ENCODE assay signal across 1 cellular context in genomic region chr2:70647873-70648481, GRCh38.
A peak's percentile ranks its signal among the peaks of the same experiment; 100 is the strongest.
TF ChIP-seq lines count a peak whose summit lies in the region.

No MANE protein-coding gene starts in this region.

TF ChIP-seq in K562, 482 proteins besides CTCF, POLR2A, EP300 and RAD21 (continued from another document):
- TF ChIP-seq DEAF1 (CRISPR knock-in tag; IDR thresholded peaks at IDR 0.05) = peak; percentile 79
- 0 out of 2 replicates have a peak, but pooled peaks have one; percentile 13 for TF ChIP-seq ETV1 (tag; conservative IDR thresholded peaks at IDR 0.05; ENCODE audit: low read depth)
- TF ChIP-seq, protein P1, sequence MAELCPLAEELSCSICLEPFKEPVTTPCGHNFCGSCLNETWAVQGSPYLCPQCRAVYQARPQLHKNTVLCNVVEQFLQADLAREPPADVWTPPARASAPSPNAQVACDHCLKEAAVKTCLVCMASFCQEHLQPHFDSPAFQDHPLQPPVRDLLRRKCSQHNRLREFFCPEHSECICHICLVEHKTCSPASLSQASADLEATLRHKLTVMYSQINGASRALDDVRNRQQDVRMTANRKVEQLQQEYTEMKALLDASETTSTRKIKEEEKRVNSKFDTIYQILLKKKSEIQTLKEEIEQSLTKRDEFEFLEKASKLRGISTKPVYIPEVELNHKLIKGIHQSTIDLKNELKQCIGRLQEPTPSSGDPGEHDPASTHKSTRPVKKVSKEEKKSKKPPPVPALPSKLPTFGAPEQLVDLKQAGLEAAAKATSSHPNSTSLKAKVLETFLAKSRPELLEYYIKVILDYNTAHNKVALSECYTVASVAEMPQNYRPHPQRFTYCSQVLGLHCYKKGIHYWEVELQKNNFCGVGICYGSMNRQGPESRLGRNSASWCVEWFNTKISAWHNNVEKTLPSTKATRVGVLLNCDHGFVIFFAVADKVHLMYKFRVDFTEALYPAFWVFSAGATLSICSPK (IDR thresholded peaks at IDR 0.05; ENCODE audit: borderline replicate concordance) = no peak
- TF ChIP-seq, protein P2, sequence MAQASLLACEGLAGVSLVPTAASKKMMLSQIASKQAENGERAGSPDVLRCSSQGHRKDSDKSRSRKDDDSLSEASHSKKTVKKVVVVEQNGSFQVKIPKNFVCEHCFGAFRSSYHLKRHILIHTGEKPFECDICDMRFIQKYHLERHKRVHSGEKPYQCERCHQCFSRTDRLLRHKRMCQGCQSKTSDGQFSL (CRISPR knock-in tag; IDR thresholded peaks at IDR 0.05) = no peak
- TF ChIP-seq, protein P2 (tag; IDR thresholded peaks at IDR 0.05) = no peak
- TF ChIP-seq, protein P3, sequence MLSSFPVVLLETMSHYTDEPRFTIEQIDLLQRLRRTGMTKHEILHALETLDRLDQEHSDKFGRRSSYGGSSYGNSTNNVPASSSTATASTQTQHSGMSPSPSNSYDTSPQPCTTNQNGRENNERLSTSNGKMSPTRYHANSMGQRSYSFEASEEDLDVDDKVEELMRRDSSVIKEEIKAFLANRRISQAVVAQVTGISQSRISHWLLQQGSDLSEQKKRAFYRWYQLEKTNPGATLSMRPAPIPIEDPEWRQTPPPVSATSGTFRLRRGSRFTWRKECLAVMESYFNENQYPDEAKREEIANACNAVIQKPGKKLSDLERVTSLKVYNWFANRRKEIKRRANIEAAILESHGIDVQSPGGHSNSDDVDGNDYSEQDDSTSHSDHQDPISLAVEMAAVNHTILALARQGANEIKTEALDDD (IDR thresholded peaks at IDR 0.05) = no peak
- TF ChIP-seq STAG1 (CRISPR knock-in tag; IDR thresholded peaks at IDR 0.05; ENCODE audit: borderline replicate concordance) = peak; percentile 66; the same call in 1 of the 2 replicates
- TF ChIP-seq HNRNPLL (IDR thresholded peaks at IDR 0.05; ENCODE audit: low read depth, low read length, poor library complexity, severe bottlenecking) = no peak
- no peak for TF ChIP-seq RFX1 (IDR thresholded peaks at IDR 0.05)
- no peak for TF ChIP-seq NCOR1 (IDR thresholded peaks at IDR 0.05)
- TF ChIP-seq BRD9 (IDR thresholded peaks at IDR 0.05; ENCODE audit: low read depth, partially characterized antibody) = no peak
- no peak for TF ChIP-seq ZNF133 (CRISPR knock-in tag; IDR thresholded peaks at IDR 0.05)
- TF ChIP-seq, protein P4, sequence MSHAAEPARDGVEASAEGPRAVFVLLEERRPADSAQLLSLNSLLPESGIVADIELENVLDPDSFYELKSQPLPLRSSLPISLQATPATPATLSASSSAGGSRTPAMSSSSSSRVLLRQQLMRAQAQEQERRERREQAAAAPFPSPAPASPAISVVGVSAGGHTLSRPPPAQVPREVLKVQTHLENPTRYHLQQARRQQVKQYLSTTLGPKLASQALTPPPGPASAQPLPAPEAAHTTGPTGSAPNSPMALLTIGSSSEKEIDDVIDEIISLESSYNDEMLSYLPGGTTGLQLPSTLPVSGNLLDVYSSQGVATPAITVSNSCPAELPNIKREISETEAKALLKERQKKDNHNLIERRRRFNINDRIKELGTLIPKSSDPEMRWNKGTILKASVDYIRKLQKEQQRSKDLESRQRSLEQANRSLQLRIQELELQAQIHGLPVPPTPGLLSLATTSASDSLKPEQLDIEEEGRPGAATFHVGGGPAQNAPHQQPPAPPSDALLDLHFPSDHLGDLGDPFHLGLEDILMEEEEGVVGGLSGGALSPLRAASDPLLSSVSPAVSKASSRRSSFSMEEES (CRISPR knock-in tag; IDR thresholded peaks at IDR 0.05) = no peak
